ENCODE assay signal across 33 cellular contexts in genomic region chrX:103480526-103480925, GRCh38. TPM values are rescaled to one million over a fixed set of nuclear protein-coding genes. Genes with fewer than 3 reads are reported as not detected.
"Had no signal": no experiment of that assay in that cellular context is flagged by ENCODE, and none has a peak within 500 bp of the region (broad histone marks: within the 10 kb centered on the region; RNA-seq: fewer than 3 reads in every experiment).

No MANE protein-coding gene starts in this region.

- DNase-seq: activated B cell treated with CpG ODN at 0.5 μM for 24 hours; activated CD4-positive, alpha-beta memory T cell treated with anti-CD3 and anti-CD28 coated beads, Interleukin-2, amount 10 ng/mL, durations not matched to agents 7 days and 5 days; activated CD4-positive, alpha-beta T cell treated with anti-CD3 and anti-CD28 coated beads for 4 hours; activated CD4-positive, CD25-positive, alpha-beta regulatory T cell treated with anti-CD3 and anti-CD28 coated beads, Interleukin-2, amount 50 U/mL, for 72 hours; activated CD8-positive, alpha-beta memory T cell treated with anti-CD3 and anti-CD28 coated beads for 24 hours; activated CD8-positive, alpha-beta memory T cell treated with anti-CD3 and anti-CD28 coated beads, Interleukin-2, amount 10 ng/mL, durations not matched to agents 7 days and 5 days; activated CD8-positive, alpha-beta memory T cell treated with anti-CD3 and anti-CD28 coated beads, Interleukin-2, amount 50 U/mL, for 48 hours; activated effector memory CD4-positive, alpha-beta T cell treated with Interleukin-2 at 50 U/mL for 16 hours; activated naive CD4-positive, alpha-beta T cell treated with anti-CD3 and anti-CD28 coated beads, Interleukin-2, amount 10 ng/mL, durations not matched to agents 7 days and 5 days; activated naive CD8-positive, alpha-beta T cell treated with anti-CD3 and anti-CD28 coated beads, Interleukin-2, amount 50 U/mL, for 24 hours; activated T-cell treated with anti-CD3 and anti-CD28 coated beads, Interleukin-2, amount 50 U/mL, for 48 hours; anterior cingulate cortex; brain microvascular endothelial cell; central memory CD4-positive, alpha-beta T cell; Karpas-422; KBM-7; NCI-H1048; NCI-H1105 treated with DMSO at 0.1 percent for 48 hours; NCI-H1436; NCI-H1694; NCI-H1930; NCI-H2081 treated with DMSO at 0.1 percent for 48 hours; NCI-H226; NCI-H446 treated with DMSO at 0.1 percent for 48 hours; NCI-H524; NCI-H69; NK-92 treated with Interleukin-12 subunit alpha and Interleukin-12 subunit beta, amount 100 ng/mL, for 24 hours; PC-9; SK-N-SH had no signal

- H3K27ac ChIP-seq: brain microvascular endothelial cell, PC-9, RWPE1, VCaP had no signal

RNA-seq across cellular contexts. Expression of gene RAB40A, which starts 38.8 kb away (rescaled TPM):
- total RNA-seq: MCF 10A, Right ventricle myocardium inferior had no signal
